14 cellular contexts compared by ENCODE assay signal in genomic region chr2:84132371-84132770, GRCh38.
DNase-seq lines count a peak whose midpoint lies in the region; ATAC-seq and TF ChIP-seq lines count a peak whose summit lies in the region.
"Had no signal": no experiment of that assay in that cellular context is flagged by ENCODE, and none has a peak within 500 bp of the region (broad histone marks: within the 10 kb centered on the region; RNA-seq: fewer than 3 reads in every experiment).

No MANE protein-coding gene starts in this region.

- peaks cover 4% of the 10 kb centered on the region for H3K36me3 Mint-ChIP-seq in glutamatergic neuron (ENCODE audit: unreplicated experiment)
- H3K36me3 Mint-ChIP-seq: CD4-positive, alpha-beta memory T cell had no signal

- no peak for TF ChIP-seq CTCF in glutamatergic neuron (IDR thresholded peaks at IDR 0.05; ENCODE audit: partially characterized antibody, unreplicated experiment)

- ATAC-seq in GM21381 (IDR thresholded peaks at IDR 0.05; ENCODE audit: unreplicated experiment): no peak
- ATAC-seq in GM18870 (IDR thresholded peaks at IDR 0.05; ENCODE audit: unreplicated experiment): no peak
- no peak for ATAC-seq in HG03342 (IDR thresholded peaks at IDR 0.05; ENCODE audit: unreplicated experiment)
- no peak for ATAC-seq in HG03439 (IDR thresholded peaks at IDR 0.05; ENCODE audit: unreplicated experiment)
- ATAC-seq: A549, GM12878 had no signal

- peaks cover 7% of the 10 kb centered on the region for H3K27me3 Mint-ChIP-seq in glutamatergic neuron (ENCODE audit: unreplicated experiment)

- H3K9me3 Mint-ChIP-seq in glutamatergic neuron (ENCODE audit: unreplicated experiment): peaks cover 5% of the 10 kb centered on the region
- H3K9me3 Mint-ChIP-seq: CD4-positive, alpha-beta memory T cell had no signal

- peak overlapping the region; percentile 65 for H3K27ac Mint-ChIP-seq in glutamatergic neuron (ENCODE audit: unreplicated experiment)
- H3K27ac Mint-ChIP-seq: CD4-positive, alpha-beta memory T cell had no signal

- peaks cover 29% of the 10 kb centered on the region for H3K4me1 Mint-ChIP-seq in glutamatergic neuron (ENCODE audit: low read depth, unreplicated experiment)

- peak overlapping the region; percentile 20 for H3K4me3 Mint-ChIP-seq in glutamatergic neuron (ENCODE audit: unreplicated experiment)
- H3K4me3 Mint-ChIP-seq: CD4-positive, alpha-beta memory T cell had no signal

- DNase-seq in DMS53 (lab: John Stamatoyannopoulos, UW) (peak; percentile 27), NCI-H524 (lab: John Stamatoyannopoulos, UW) (peak; percentile 51 to 74), SHP77 (lab: John Stamatoyannopoulos, UW) (peak; percentile 60 to 75), glutamatergic neuron (peak; percentile 70)
- DNase-seq: BE2C; CD4-positive, alpha-beta memory T cell; COR-L47; DMS79 had no signal
